16 cellular contexts compared by ENCODE assay signal in genomic region chr18:65817178-65817577, GRCh38.
DNase-seq lines count a peak whose midpoint lies in the region; ATAC-seq and TF ChIP-seq lines count a peak whose summit lies in the region.
"Had no signal": no experiment of that assay in that cellular context is flagged by ENCODE, and none has a peak within 500 bp of the region (broad histone marks: within the 10 kb centered on the region; RNA-seq: fewer than 3 reads in every experiment).

No MANE protein-coding gene starts in this region.

- no peak overlapping the region for H3K4me2 ChIP-seq in H9 (ENCODE audit: insufficient read depth, insufficient read length, low read length)
- no peak overlapping the region for H3K4me2 ChIP-seq in mesendoderm (ENCODE audit: low read length)

- H3K4me3 Mint-ChIP-seq in H9 (no peak overlapping the region), endodermal cell (no peak overlapping the region)
- H3K4me3 Mint-ChIP-seq: CD4-positive, CD25-positive, alpha-beta regulatory T cell; CD8-positive, alpha-beta T cell had no signal

- no peak overlapping the region for H2BK12ac ChIP-seq in H9 (ENCODE audit: insufficient read length, low read depth, low read length)

- no peak overlapping the region for H2AFZ ChIP-seq in H9 (ENCODE audit: low read length)

- H3K9me3 Mint-ChIP-seq in H9 = no peaks in the 10 kb centered on the region
- no peaks in the 10 kb centered on the region for H3K9me3 Mint-ChIP-seq in endodermal cell

- H2BK120ac ChIP-seq in H9 (ENCODE audit: low read depth, low read length, poor library complexity, severe bottlenecking) (no peak overlapping the region), mesendoderm (ENCODE audit: low read depth, low read length) (no peak overlapping the region)

- H4K8ac ChIP-seq in H9 (replicated peaks; ENCODE audit: insufficient read length, low read depth, low read length) (no peak overlapping the region), mesendoderm (ENCODE audit: low read depth, low read length) (no peak overlapping the region)

- H3K18ac ChIP-seq in H9 (ENCODE audit: insufficient read length, low read depth, low read length) (no peak overlapping the region), mesendoderm (ENCODE audit: low read length) (no peak overlapping the region)

- H3K79me1 ChIP-seq in H9 (ENCODE audit: insufficient read depth, low read depth, low read length, poor library complexity, severe bottlenecking) = no peaks in the 10 kb centered on the region
- no peaks in the 10 kb centered on the region for H3K79me1 ChIP-seq in mesendoderm (ENCODE audit: low read length)

- H2BK20ac ChIP-seq in H9 (ENCODE audit: low read depth, low read length, poor library complexity, severe bottlenecking) = no peak overlapping the region

- H3K27ac ChIP-seq in A673 (ENCODE audit: low read depth, low read length, poor library complexity, severe bottlenecking) (no peak overlapping the region), H9 (ENCODE audit: insufficient read length, low read depth, low read length) (no peak overlapping the region), endodermal cell (ENCODE audit: low read depth, low read length) (no peak overlapping the region), mesendoderm (ENCODE audit: low read depth, low read length) (no peak overlapping the region), aorta (ENCODE audit: low read depth in 1 of 2, low read length in 2 of 2) (no peak overlapping the region)
- H3K27ac ChIP-seq: 22Rv1 had no signal

- no peak overlapping the region for H3K27ac Mint-ChIP-seq in H9
- no peak overlapping the region for H3K27ac Mint-ChIP-seq in endodermal cell
- H3K27ac Mint-ChIP-seq: CD4-positive, CD25-positive, alpha-beta regulatory T cell; CD8-positive, alpha-beta T cell had no signal

- no peak overlapping the region for H2BK5ac ChIP-seq in H9 (ENCODE audit: insufficient read length, low read length)
- H2BK5ac ChIP-seq in mesendoderm (ENCODE audit: low read length) = no peak overlapping the region

- H3K9ac ChIP-seq in H9 (ENCODE audit: extremely low read depth, insufficient read length, low read length) (no peak overlapping the region), endodermal cell (ENCODE audit: extremely low read depth, low read length, poor library complexity, severe bottlenecking) (no peak overlapping the region), mesendoderm (ENCODE audit: low read length) (no peak overlapping the region)

- H3K79me2 ChIP-seq in H9 (ENCODE audit: insufficient read depth, low read length) (no peaks in the 10 kb centered on the region), mesendoderm (ENCODE audit: control insufficient read depth, insufficient read depth, low read length) (no peaks in the 10 kb centered on the region)

- H3K27me3 ChIP-seq in A673 (replicated peaks; ENCODE audit: insufficient read depth, low read depth, low read length, poor library complexity) = no peaks in the 10 kb centered on the region
- no peaks in the 10 kb centered on the region for H3K27me3 ChIP-seq in H9 (ENCODE audit: insufficient read depth, low read length)
- no peaks in the 10 kb centered on the region for H3K27me3 ChIP-seq in endodermal cell (ENCODE audit: control insufficient read depth, insufficient read depth, low read length, poor library complexity, severe bottlenecking)
- no peaks in the 10 kb centered on the region for H3K27me3 ChIP-seq in mesendoderm (ENCODE audit: insufficient read depth, low read length, poor library complexity)
- no peaks in the 10 kb centered on the region for H3K27me3 ChIP-seq in aorta (ENCODE audit: control insufficient read depth in 1 of 2, insufficient read depth in 2 of 2, low read length in 1 of 2)

- no peaks in the 10 kb centered on the region for H3K9me3 ChIP-seq in A673 (ENCODE audit: low read depth, low read length, poor library complexity, severe bottlenecking)
- H3K9me3 ChIP-seq in H9 (ENCODE audit: control insufficient read depth, low read depth, low read length) = no peaks in the 10 kb centered on the region
- no peaks in the 10 kb centered on the region for H3K9me3 ChIP-seq in endodermal cell (ENCODE audit: control insufficient read depth, low read length)
- no peaks in the 10 kb centered on the region for H3K9me3 ChIP-seq in aorta (ENCODE audit: control insufficient read depth, low read length)
- H3K9me3 ChIP-seq: Caco-2 had no signal

- no peak overlapping the region for H3K14ac ChIP-seq in H9 (ENCODE audit: insufficient read depth, low read length)

- H3K4me1 ChIP-seq in A673 (ENCODE audit: insufficient read depth, low read length, poor library complexity, severe bottlenecking) (no peaks in the 10 kb centered on the region), H9 (ENCODE audit: insufficient read depth, low read length) (no peaks in the 10 kb centered on the region), endodermal cell (ENCODE audit: control insufficient read depth, insufficient read depth, low read length) (no peaks in the 10 kb centered on the region), mesendoderm (ENCODE audit: control insufficient read depth, low read depth, low read length) (no peaks in the 10 kb centered on the region), aorta (ENCODE audit: control insufficient read depth in 1 of 2, insufficient read depth in 2 of 2, low read length in 2 of 2) (no peaks in the 10 kb centered on the region)
- H3K4me1 ChIP-seq: Caco-2 had no signal

- BruUV-seq in A673 (replicated peaks; lab: Mats Ljungman, UMichigan) = no TSS peak

- ATAC-seq in aorta (ENCODE audit: low FRiP score) = no peak
- ATAC-seq: CD8-positive, alpha-beta T cell had no signal

- H3K23ac ChIP-seq in H9 (ENCODE audit: insufficient read length, low read depth, low read length) (no peak overlapping the region), mesendoderm (ENCODE audit: low read length) (no peak overlapping the region)

- H3K23me2 ChIP-seq in H9 (ENCODE audit: insufficient read length, low read depth, low read length, poor library complexity, severe bottlenecking) = no peaks in the 10 kb centered on the region

- CTCF ChIA-PET in A673 (lab: Charles Lee) = no interaction called here

- POLR2A ChIA-PET in A673 (lab: Charles Lee; ENCODE audit: low non-redundant PET) = no interaction called here

- WGBS in H9 (ENCODE audit: extremely low coverage, insufficient read length, low lambda C conversion rate) = no CpG with 5 or more reads among the region's 4 CpGs
- 55 to 94% methylated on average over 2 to 3 of the region's 4 CpGs for WGBS in endodermal cell (ENCODE audit: insufficient coverage in 1 of 2, insufficient read length in 1 of 2), 2 experiments
- WGBS in mesendoderm (ENCODE audit: extremely low coverage, insufficient coverage, low lambda C conversion rate) = no CpG with 5 or more reads among the region's 4 CpGs
- 50% methylated on average over 4 of the region's 4 CpGs for WGBS in aorta, 2 donors

- no peak overlapping the region for H2AK5ac ChIP-seq in H9 (ENCODE audit: insufficient read length, low read length)
- H2AK5ac ChIP-seq in mesendoderm (ENCODE audit: low read length) = no peak overlapping the region

- intact Hi-C loops in A673 (cut with micrococcal nuclease; ENCODE audit: unreplicated experiment) (no loop called here), aorta (cut with DNase I) (no loop called here), head of caudate nucleus (cut with DNase I) (no loop called here)

- H3T11ph ChIP-seq in H9 (ENCODE audit: low read length) = no peak overlapping the region

- no peaks in the 10 kb centered on the region for H3K4me1 Mint-ChIP-seq in H9
- no peaks in the 10 kb centered on the region for H3K4me1 Mint-ChIP-seq in endodermal cell
- H3K4me1 Mint-ChIP-seq: CD4-positive, CD25-positive, alpha-beta regulatory T cell had no signal

- H4K20me1 ChIP-seq in H9 (ENCODE audit: control insufficient read depth, insufficient read depth, insufficient read length) = no peaks in the 10 kb centered on the region

- H3K36me3 ChIP-seq in A673 (ENCODE audit: insufficient read depth, low read length, poor library complexity, severe bottlenecking) = no peaks in the 10 kb centered on the region
- H3K36me3 ChIP-seq in endodermal cell (ENCODE audit: control insufficient read depth, insufficient read depth, low read length) = no peaks in the 10 kb centered on the region
- no peaks in the 10 kb centered on the region for H3K36me3 ChIP-seq in mesendoderm (ENCODE audit: control insufficient read depth, insufficient read depth, low read length)
- H3K36me3 ChIP-seq in aorta (ENCODE audit: control insufficient read depth in 1 of 2, insufficient read depth in 2 of 2, low read length in 1 of 2) = no peaks in the 10 kb centered on the region

- no peak overlapping the region for H4K91ac ChIP-seq in H9 (ENCODE audit: insufficient read length, low read depth, low read length)

- DNase-seq in A673 (ENCODE audit: low spot score) (peak; percentile 11), H9 (no peak), endodermal cell (no peak), mesendoderm (peak; percentile 33), CD1c-positive myeloid dendritic cell (ENCODE audit: extremely low spot score) (no peak), aorta (no peak), NCI-H510A treated with DMSO at 0.1 percent for 48 hours (lab: John Stamatoyannopoulos, UW) (no peak), head of caudate nucleus (no peak)
- DNase-seq: C1 segment of cervical spinal cord; Caco-2; CD4-positive, CD25-positive, alpha-beta regulatory T cell; CD8-positive, alpha-beta T cell; DMS153; DND-41; HCEC 1CT had no signal

- no peaks in the 10 kb centered on the region for H3K36me3 Mint-ChIP-seq in H9 (ENCODE audit: insufficient read depth in 1 of 3, low read depth in 3 of 3)
- no peaks in the 10 kb centered on the region for H3K36me3 Mint-ChIP-seq in endodermal cell (ENCODE audit: low read depth)
- H3K36me3 Mint-ChIP-seq: CD4-positive, CD25-positive, alpha-beta regulatory T cell; CD8-positive, alpha-beta T cell had no signal

- peaks cover 2% of the 10 kb centered on the region for H3K27me3 Mint-ChIP-seq in H9 (ENCODE audit: low read depth)
- H3K27me3 Mint-ChIP-seq in endodermal cell (ENCODE audit: insufficient read depth) = no peaks in the 10 kb centered on the region
- H3K27me3 Mint-ChIP-seq: CD4-positive, CD25-positive, alpha-beta regulatory T cell had no signal

- no peak overlapping the region for H2BK15ac ChIP-seq in H9 (ENCODE audit: low read depth, low read length)
- H2BK15ac ChIP-seq in mesendoderm (replicated peaks; ENCODE audit: low read depth) = no peak overlapping the region

- H4K5ac ChIP-seq in H9 (ENCODE audit: insufficient read length, low read depth, low read length) (no peak overlapping the region), mesendoderm (ENCODE audit: low read length) (no peak overlapping the region)

- H3K4me3 ChIP-seq in A673 (ENCODE audit: low read depth, low read length, poor library complexity, severe bottlenecking) (no peak overlapping the region), endodermal cell (ENCODE audit: low read length) (no peak overlapping the region), mesendoderm (ENCODE audit: low read length) (no peak overlapping the region), aorta (ENCODE audit: low read length in 2 of 2) (no peak overlapping the region)

- H3K4ac ChIP-seq in H9 (ENCODE audit: low read depth, low read length) (no peak overlapping the region), mesendoderm (ENCODE audit: low read depth, low read length) (no peak overlapping the region)

- TF ChIP-seq CTCF in A673 (conservative IDR thresholded peaks at IDR 0.05; ENCODE audit: low read depth, low read length) (no peak), H9 (conservative IDR thresholded peaks at IDR 0.05) (peak; percentile 41; the same call in 2 of the 3 replicates), endodermal cell (conservative IDR thresholded peaks at IDR 0.05) (peak; percentile 64)

- H3K56ac ChIP-seq in H9 (ENCODE audit: insufficient read length, low read depth, low read length) (no peak overlapping the region), mesendoderm (ENCODE audit: low read length) (no peak overlapping the region)

Comparison
In these comparisons a context has a peak if more than half of its experiments do, and no peak if none do; other contexts are left out.
1. DNase-seq: peak in A673 (single experiment) and mesendoderm (single experiment); none in H9 (single experiment), endodermal cell (single experiment), CD1c-positive myeloid dendritic cell (single experiment), aorta (0 of 2), NCI-H510A treated with DMSO at 0.1 percent for 48 hours (single experiment) and head of caudate nucleus (0 of 42).